ENCODE assay signal across 15 cellular contexts in the genomic region with DNA sequence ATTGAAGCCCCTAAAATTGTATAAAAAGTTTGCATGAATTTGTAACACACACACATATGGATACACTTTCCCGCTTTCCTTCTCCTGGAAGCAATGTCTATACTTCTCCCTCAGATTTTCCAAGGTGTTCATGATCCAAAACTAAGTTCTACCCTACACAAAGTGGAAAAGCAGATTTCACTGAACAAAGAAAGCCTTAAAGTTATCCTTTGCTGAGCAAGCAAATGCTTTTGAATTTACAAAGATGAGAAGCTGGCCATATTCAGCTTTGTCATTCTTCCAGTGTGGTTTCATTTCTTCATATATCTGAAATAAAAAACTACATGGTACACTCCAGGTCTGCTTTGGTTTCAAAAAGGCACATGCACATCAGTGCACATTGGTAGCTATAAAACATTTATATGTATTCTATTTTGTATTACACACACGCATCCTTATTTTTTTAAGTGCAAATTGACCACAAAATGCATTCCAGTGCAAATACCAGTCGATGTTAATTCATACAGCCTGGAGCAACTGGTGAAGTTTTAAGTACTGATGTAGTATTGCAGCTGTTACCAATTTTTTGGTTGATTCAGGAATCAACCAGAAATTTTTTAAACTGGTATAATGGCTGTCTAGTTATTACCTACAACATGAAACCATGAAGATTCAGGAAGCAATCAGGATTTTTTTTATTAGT.
A peak's percentile ranks its signal among the peaks of the same experiment; 100 is the strongest.
DNase-seq lines count a peak whose midpoint lies in the region; ATAC-seq and TF ChIP-seq lines count a peak whose summit lies in the region.
"Had no signal": no experiment of that assay in that cellular context is flagged by ENCODE, and none has a peak within 500 bp of the region (broad histone marks: within the 10 kb centered on the region; RNA-seq: fewer than 3 reads in every experiment).

No MANE protein-coding gene starts in this region.

- no peaks in the 10 kb centered on the region for H3K9me3 ChIP-seq in Panc1 (ENCODE audit: control insufficient read depth, insufficient read depth, low read depth, low read length)

- POLR2A ChIA-PET in Panc1 (lab: Charles Lee), result no interaction called here

- H3K9me3 Mint-ChIP-seq in neural crest cell, result peaks cover 3% of the 10 kb centered on the region
- H3K9me3 Mint-ChIP-seq: activated CD4-positive, alpha-beta T cell treated with anti-CD3 and anti-CD28 coated beads, Interleukin-2, amount 10 ng/mL, durations not matched to agents 24 days and 14 days; T-cell had no signal

- intact Hi-C loops in Panc1 (cut with micrococcal nuclease; ENCODE audit: unreplicated experiment), result no loop called here

- DNase-seq in EH (ENCODE audit: low read depth) (peak; percentile 95), Panc1 (ENCODE audit: low read depth, low spot score) (no peak), epidermal melanocyte (ENCODE audit: insufficient read length, low spot score) (peak; percentile 93), neural crest cell (ENCODE audit: low read depth, low spot score) (no peak), CD1c-positive myeloid dendritic cell (ENCODE audit: extremely low spot score) (no peak), HK-2 (ENCODE audit: unreplicated experiment) (no peak)
- DNase-seq in activated CD8-positive, alpha-beta memory T cell treated with anti-CD3 and anti-CD28 coated beads, Interleukin-2, amount 50 U/mL, for 4 hours, result no peak
- DNase-seq: activated CD4-positive, alpha-beta T cell treated with anti-CD3 and anti-CD28 coated beads, Interleukin-2, amount 10 ng/mL, durations not matched to agents 24 days and 14 days; activated effector memory CD4-positive, alpha-beta T cell treated with Interleukin-2 at 50 U/mL for 16 hours; head of caudate nucleus; NCI-H1105; NCI-H526 treated with DMSO at 0.1 percent for 48 hours; stimulated activated CD4-positive, alpha-beta T cell treated with anti-CD3 and anti-CD28 coated beads, Interleukin-4, amount 100 ng/mL, for 4 hours; T-cell had no signal

- BruUV-seq in Panc1 (replicated peaks; lab: Mats Ljungman, UMichigan), result no TSS peak

- peak overlapping the region; percentile 39 for H3K27ac Mint-ChIP-seq in neural crest cell (ENCODE audit: unreplicated experiment)
- H3K27ac Mint-ChIP-seq: activated CD4-positive, alpha-beta T cell treated with anti-CD3 and anti-CD28 coated beads, Interleukin-2, amount 10 ng/mL, durations not matched to agents 24 days and 14 days; T-cell had no signal

- 0 out of 2 replicates have a peak, but pooled peaks cover 3% of the 10 kb centered on the region for H3K4me1 ChIP-seq in Panc1 (ENCODE audit: control insufficient read depth, insufficient read depth, low read length)

- H3K27me3 Mint-ChIP-seq in neural crest cell (ENCODE audit: low read depth), result no peaks in the 10 kb centered on the region
- H3K27me3 Mint-ChIP-seq: activated CD4-positive, alpha-beta T cell treated with anti-CD3 and anti-CD28 coated beads, Interleukin-2, amount 10 ng/mL, durations not matched to agents 24 days and 14 days; T-cell had no signal

- no peaks in the 10 kb centered on the region for H3K27me3 ChIP-seq in Panc1 (ENCODE audit: control insufficient read depth, insufficient read depth, low read length)

- H3K4me3 ChIP-seq in Panc1 (ENCODE audit: low read depth in 2 of 2, low read length in 2 of 2), result no peak overlapping the region

- ATAC-seq in Panc1 (0 out of 2 replicates have a peak, but pooled peaks have one; percentile 26), HG03342 (IDR thresholded peaks at IDR 0.05; ENCODE audit: unreplicated experiment) (no peak)
- ATAC-seq: T-cell had no signal

- peaks cover 9% of the 10 kb centered on the region for H3K36me3 Mint-ChIP-seq in neural crest cell (ENCODE audit: low read depth)

- CTCF ChIA-PET in Panc1 (lab: Charles Lee), result no interaction called here

- H3K36me3 ChIP-seq in Panc1 (ENCODE audit: control insufficient read depth, insufficient read depth, low read length), result peaks cover 13% of the 10 kb centered on the region; the same call in 1 of the 2 replicates

- H3K4me1 Mint-ChIP-seq in neural crest cell, result no peaks in the 10 kb centered on the region

- TF ChIP-seq CTCF in Panc1 (IDR thresholded peaks at IDR 0.05), result no peak
- TF ChIP-seq CTCF in neural crest cell (conservative IDR thresholded peaks at IDR 0.05), result no peak

- in situ Hi-C loops in Panc1 (cut with HindIII; ENCODE audit: low pct_unique_long_range_greater_than_20kb, low sequenced_read_pairs), result no loop called here

- H3K4me3 Mint-ChIP-seq in neural crest cell, result no peak overlapping the region
- H3K4me3 Mint-ChIP-seq: activated CD4-positive, alpha-beta T cell treated with anti-CD3 and anti-CD28 coated beads, Interleukin-2, amount 10 ng/mL, durations not matched to agents 24 days and 14 days; T-cell had no signal

- no peak overlapping the region for H3K27ac ChIP-seq in Panc1 (ENCODE audit: low read length)

Comparison
In these comparisons a context has a peak if more than half of its experiments do, and no peak if none do; other contexts are left out.
1. DNase-seq: peak in EH (single experiment) and epidermal melanocyte (single experiment); none in Panc1 (single experiment), neural crest cell (single experiment), CD1c-positive myeloid dendritic cell (single experiment), activated CD8-positive, alpha-beta memory T cell treated with anti-CD3 and anti-CD28 coated beads, Interleukin-2, amount 50 U/mL, for 4 hours (single experiment) and HK-2 (single experiment).